In genomic region chr6:10847684-10848083, GRCh38 we compare ENCODE assay signal across 12 cellular contexts. TPM values are rescaled to one million over a fixed set of nuclear protein-coding genes. Genes with fewer than 3 reads are reported as not detected.
DNase-seq lines count a peak whose midpoint lies in the region; ATAC-seq, FAIRE-seq and TF ChIP-seq lines count a peak whose summit lies in the region.
"Had no signal": no experiment of that assay in that cellular context is flagged by ENCODE, and none has a peak within 500 bp of the region (broad histone marks: within the 10 kb centered on the region; RNA-seq: fewer than 3 reads in every experiment).

No MANE protein-coding gene starts in this region.

- TF ChIP-seq CTCF in CD14-positive monocyte (IDR thresholded peaks at IDR 0.05): peak; percentile 58
- TF ChIP-seq CTCF in GM12872 (IDR thresholded peaks at IDR 0.05; ENCODE audit: insufficient read depth, low read depth, low read length): peak; percentile 27; the same call in 1 of the 3 replicates
- TF ChIP-seq CTCF in HepG2 (CRISPR knock-in tag; IDR thresholded peaks at IDR 0.05): no peak
- TF ChIP-seq CTCF in transverse colon (IDR thresholded peaks at IDR 0.05): peak in 2 of 5 experiments; percentile 8 to 16

- peaks cover 9 to 25% (median 14%) of the 10 kb centered on the region in 3 donors for H3K27me3 Mint-ChIP-seq in CD14-positive monocyte (ENCODE audit: low read depth in 3 of 3)

- H3K4me2 ChIP-seq in HepG2 (ENCODE audit: low read depth, low read length): no peak overlapping the region

- DNase-seq in CD14-positive monocyte (ENCODE audit: low spot score): no peak
- DNase-seq in RKO (ENCODE audit: low spot score): peak; percentile 8
- no peak for DNase-seq in HepG2 (ENCODE audit: low spot score)
- DNase-seq in GM19240 (ENCODE audit: insufficient read length, low spot score): no peak
- DNase-seq in transverse colon: no peak
- DNase-seq: activated CD4-positive, alpha-beta T cell treated with anti-CD3 and anti-CD28 coated beads, Interleukin-2, amount 50 U/mL, for 4 hours; activated naive CD8-positive, alpha-beta T cell treated with anti-CD3 and anti-CD28 coated beads, Interleukin-2, amount 50 U/mL, for 24 hours; posterior cingulate gyrus had no signal

- H3K4me3 ChIP-seq in HepG2 (replicated peaks in 1 of 3; ENCODE audit: insufficient read depth in 1 of 3, low read depth in 2 of 3, low read length in 3 of 3) (no peak overlapping the region), transverse colon (no peak overlapping the region)
- H3K4me3 ChIP-seq: esophagus muscularis mucosa had no signal

- WGBS in HepG2 (ENCODE audit: low lambda C conversion rate): 53% methylated on average over 3 of the region's 3 CpGs
- 73 to 86% methylated on average over 3 of the region's 3 CpGs for WGBS in transverse colon (ENCODE audit: low coverage in 1 of 2), 2 donors

- H3K27ac Mint-ChIP-seq in CD14-positive monocyte: no peak overlapping the region
- H3K27ac Mint-ChIP-seq: activated naive CD8-positive, alpha-beta T cell treated with anti-CD3 and anti-CD28 coated beads, Interleukin-2, amount 50 U/mL, for 24 hours had no signal

- no peak overlapping the region for H3K4me3 Mint-ChIP-seq in CD14-positive monocyte
- H3K4me3 Mint-ChIP-seq: activated naive CD8-positive, alpha-beta T cell treated with anti-CD3 and anti-CD28 coated beads, Interleukin-2, amount 50 U/mL, for 24 hours had no signal

- no peaks in the 10 kb centered on the region; a peak in 1 of 5 replicates for H3K27me3 ChIP-seq in HepG2 (ENCODE audit: control insufficient read depth in 1 of 2, insufficient read depth in 2 of 2, low read length in 2 of 2)
- no peaks in the 10 kb centered on the region for H3K27me3 ChIP-seq in transverse colon
- H3K27me3 ChIP-seq: esophagus muscularis mucosa had no signal

- TF ChIP-seq EP300 in HepG2 (IDR thresholded peaks at IDR 0.05; ENCODE audit: low read depth in 2 of 2, low read length in 2 of 2) (no peak), HepG2 (CRISPR knock-in tag; IDR thresholded peaks at IDR 0.05; ENCODE audit: borderline replicate concordance) (no peak), transverse colon (IDR thresholded peaks at IDR 0.05; ENCODE audit: low read depth) (no peak)

- POLR2A ChIA-PET in HepG2 (lab: Yijun Ruan, JAX): no interaction called here

- H3K4me1 ChIP-seq in HepG2 (ENCODE audit: insufficient read depth, low read length): no peaks in the 10 kb centered on the region
- H3K4me1 ChIP-seq in transverse colon: no peaks in the 10 kb centered on the region
- H3K4me1 ChIP-seq: esophagus muscularis mucosa had no signal

- BruUV-seq in HepG2 (replicated peaks; lab: Mats Ljungman, UMichigan): no TSS peak

- H3K36me3 ChIP-seq in HepG2 (replicated peaks in 1 of 2; ENCODE audit: control insufficient read depth in 1 of 2, insufficient read depth in 2 of 2, low read length in 2 of 2): no peaks in the 10 kb centered on the region
- no peaks in the 10 kb centered on the region for H3K36me3 ChIP-seq in transverse colon
- H3K36me3 ChIP-seq: esophagus muscularis mucosa had no signal

- no peak for TF ChIP-seq POLR2A in HepG2 (IDR thresholded peaks at IDR 0.05; ENCODE audit: insufficient read depth in 1 of 2, low read depth in 2 of 2, low read length in 2 of 2)
- TF ChIP-seq POLR2A in transverse colon (IDR thresholded peaks at IDR 0.05): no peak

- H3K9me3 Mint-ChIP-seq in CD14-positive monocyte: peaks cover 3 to 11% (median 6%) of the 10 kb centered on the region in 7 donors
- H3K9me3 Mint-ChIP-seq: activated naive CD8-positive, alpha-beta T cell treated with anti-CD3 and anti-CD28 coated beads, Interleukin-2, amount 50 U/mL, for 24 hours had no signal

- no peaks in the 10 kb centered on the region for H3K79me2 ChIP-seq in HepG2 (ENCODE audit: insufficient read depth, low read length)

- CTCF ChIA-PET in HepG2 (lab: Yijun Ruan, JAX; ENCODE audit: low intra/inter-chr PET ratio, low total read pairs): interaction anchor here (1.8 kb wide), 1 partner anchor 221 kb away, joined by 5 read pairs; no protein-coding TSS in a partner anchor

- no peak overlapping the region for H3K27ac ChIP-seq in HepG2 (ENCODE audit: extremely low read length, insufficient read depth, low read length)
- H3K27ac ChIP-seq in transverse colon: no peak overlapping the region
- H3K27ac ChIP-seq: esophagus muscularis mucosa had no signal

- no peak overlapping the region for H2AFZ ChIP-seq in HepG2 (ENCODE audit: low read length)

- in situ Hi-C loops in HepG2 (cut with HindIII; ENCODE audit: extremely low pct_ligation_motif_present, low pct_unique_long_range_greater_than_20kb) (no loop called here), transverse colon (cut with MboI; ENCODE audit: low pct_ligation_motif_present in 1 of 4, low pct_unique_long_range_greater_than_20kb in 1 of 4, low sequenced_read_pairs in 3 of 4) (no loop called here)

- H3K9me3 ChIP-seq in HepG2 (ENCODE audit: low read length) (no peaks in the 10 kb centered on the region), transverse colon (no peaks in the 10 kb centered on the region)

- intact Hi-C loops in CD14-positive monocyte (cut with micrococcal nuclease) (loop anchor here in 1 of 2 donors (10.0 kb wide), 1 partner anchor 727 kb away; no protein-coding TSS in a partner anchor), HepG2 (cut with micrococcal nuclease; ENCODE audit: unreplicated experiment) (loop anchor here (2.0 kb wide), 1 partner anchor 221 kb away; no protein-coding TSS in a partner anchor), transverse colon (cut with DNase I; ENCODE audit: low total_unique reads) (no loop called here)

- no peak for FAIRE-seq in HepG2 (lab: Jason Lieb, UNC)

- no peaks in the 10 kb centered on the region for H3K4me1 Mint-ChIP-seq in CD14-positive monocyte
- H3K4me1 Mint-ChIP-seq: activated naive CD8-positive, alpha-beta T cell treated with anti-CD3 and anti-CD28 coated beads, Interleukin-2, amount 50 U/mL, for 24 hours had no signal

- no peak overlapping the region for H3K9ac ChIP-seq in HepG2 (ENCODE audit: insufficient read depth, low read depth, low read length)

- no peak for TF ChIP-seq RAD21 in HepG2 (CRISPR knock-in tag; IDR thresholded peaks at IDR 0.05)

- H3K36me3 Mint-ChIP-seq in CD14-positive monocyte: no peaks in the 10 kb centered on the region

- H4K20me1 ChIP-seq in HepG2 (ENCODE audit: insufficient read depth, low read length): no peaks in the 10 kb centered on the region

- no peak for ATAC-seq in HepG2
- no peak for ATAC-seq in GM18858 (IDR thresholded peaks at IDR 0.05; ENCODE audit: unreplicated experiment)
- ATAC-seq: activated naive CD8-positive, alpha-beta T cell treated with anti-CD3 and anti-CD28 coated beads, Interleukin-2, amount 50 U/mL, for 24 hours had no signal

RNA-seq across cellular contexts. Expression of gene MAK, which starts 9.3 kb away (rescaled TPM):
- polyA plus RNA-seq in CD14-positive monocyte: 1 to 10 TPM in 1 of 2 donors, under 1 TPM in 1; 0.76 to 1.4 TPM
- total RNA-seq in HepG2 (2016; rRNA removed; fragmentation: Illumina TruSeq; extraction: Trizol): 0.04 and 0.17 TPM in 2 replicates
- 0.20 TPM in 1 of 2 replicates, not detected in the other for total RNA-seq in HepG2 (2016; cell fraction: cytosol; rRNA removed; fragmentation: Illumina TruSeq; extraction: Trizol; ENCODE audit: low read depth)
- 0.04 TPM in 1 of 2 replicates, not detected in the other for total RNA-seq in HepG2 (2016; cell fraction: insoluble cytoplasmic fraction; rRNA removed; fragmentation: Illumina TruSeq; extraction: Trizol)
- total RNA-seq in HepG2 (2016; cell fraction: membrane; rRNA removed; fragmentation: Illumina TruSeq; extraction: Trizol): 0.10 and 0.12 TPM in 2 replicates
- total RNA-seq in HepG2 (2016; cell fraction: nucleus; rRNA removed; fragmentation: Illumina TruSeq; extraction: Trizol): 0.25 TPM in 1 of 2 replicates, not detected in the other
- polyA plus RNA-seq in HepG2 (2011; rRNA removed): 0.01 TPM in 1 of 2 replicates, not detected in the other
- not detected in 2 replicates for polyA plus RNA-seq in HepG2 (2011; cell fraction: cytosol; rRNA removed)
- polyA plus RNA-seq in HepG2 (2011; cell fraction: nucleus; rRNA removed): not detected in 2 replicates
- 0.03 and 0.20 TPM in 2 replicates for polyA plus RNA-seq in HepG2 (2012)
- polyA plus RNA-seq in HepG2 (2016; cell fraction: cytosol; fragmentation: Illumina TruSeq; extraction: Trizol; ENCODE audit: low read depth): 0.05 TPM in 1 of 2 replicates, not detected in the other
- polyA plus RNA-seq in HepG2 (2016; cell fraction: insoluble cytoplasmic fraction; fragmentation: Illumina TruSeq; extraction: Trizol; ENCODE audit: low read depth): 0.10 and 0.13 TPM in 2 replicates
- 0.06 TPM in 1 of 2 replicates, not detected in the other for polyA plus RNA-seq in HepG2 (2016; cell fraction: membrane; fragmentation: Illumina TruSeq; extraction: Trizol; ENCODE audit: low read depth)
- polyA plus RNA-seq in HepG2 (2016; cell fraction: nucleus; fragmentation: Illumina TruSeq; extraction: Trizol; ENCODE audit: insufficient read depth, low read depth): 0.27 TPM in 1 of 2 replicates, not detected in the other
- 0.05 TPM in 1 of 2 replicates, not detected in the other for polyA minus RNA-seq in HepG2 (2011; rRNA and poly(A)+ RNA removed; ENCODE audit: low replicate concordance)
- not detected in 2 replicates for polyA minus RNA-seq in HepG2 (2011; cell fraction: cytosol; rRNA and poly(A)+ RNA removed)
- not detected in 2 replicates for polyA minus RNA-seq in HepG2 (2011; cell fraction: nucleus; rRNA and poly(A)+ RNA removed)
- not detected for total RNA-seq in transverse colon
- total RNA-seq: LHCN-M2 had no signal

RNA-seq across cellular contexts. Expression of gene GCM2, which starts 34.2 kb away (rescaled TPM):
- polyA plus RNA-seq in CD14-positive monocyte (not detected), HepG2 (2011; rRNA removed) (not detected in 2 replicates)
- total RNA-seq in HepG2 (2016; rRNA removed; fragmentation: Illumina TruSeq; extraction: Trizol) (not detected in 2 replicates), transverse colon (not detected)
- not detected in 2 replicates for total RNA-seq in HepG2 (2016; cell fraction: cytosol; rRNA removed; fragmentation: Illumina TruSeq; extraction: Trizol; ENCODE audit: low read depth)
- not detected in 2 replicates for total RNA-seq in HepG2 (2016; cell fraction: insoluble cytoplasmic fraction; rRNA removed; fragmentation: Illumina TruSeq; extraction: Trizol)
- not detected in 2 replicates for total RNA-seq in HepG2 (2016; cell fraction: membrane; rRNA removed; fragmentation: Illumina TruSeq; extraction: Trizol)
- total RNA-seq in HepG2 (2016; cell fraction: nucleus; rRNA removed; fragmentation: Illumina TruSeq; extraction: Trizol): not detected in 2 replicates
- polyA plus RNA-seq in HepG2 (2011; cell fraction: cytosol; rRNA removed): not detected in 2 replicates
- polyA plus RNA-seq in HepG2 (2011; cell fraction: nucleus; rRNA removed): not detected in 2 replicates
- not detected in 2 replicates for polyA plus RNA-seq in HepG2 (2012)
- not detected in 2 replicates for polyA plus RNA-seq in HepG2 (2016; cell fraction: cytosol; fragmentation: Illumina TruSeq; extraction: Trizol; ENCODE audit: low read depth)
- polyA plus RNA-seq in HepG2 (2016; cell fraction: insoluble cytoplasmic fraction; fragmentation: Illumina TruSeq; extraction: Trizol; ENCODE audit: low read depth): not detected in 2 replicates
- polyA plus RNA-seq in HepG2 (2016; cell fraction: membrane; fragmentation: Illumina TruSeq; extraction: Trizol; ENCODE audit: low read depth): not detected in 2 replicates
- not detected in 2 replicates for polyA plus RNA-seq in HepG2 (2016; cell fraction: nucleus; fragmentation: Illumina TruSeq; extraction: Trizol; ENCODE audit: insufficient read depth, low read depth)
- not detected in 2 replicates for polyA minus RNA-seq in HepG2 (2011; rRNA and poly(A)+ RNA removed; ENCODE audit: low replicate concordance)
- polyA minus RNA-seq in HepG2 (2011; cell fraction: cytosol; rRNA and poly(A)+ RNA removed): not detected in 2 replicates
- polyA minus RNA-seq in HepG2 (2011; cell fraction: nucleus; rRNA and poly(A)+ RNA removed): not detected in 2 replicates
- total RNA-seq: esophagus muscularis mucosa, LHCN-M2 had no signal

RNA-seq across cellular contexts. Expression of gene SYCP2L, which starts 39.2 kb away (rescaled TPM):
- not detected for polyA plus RNA-seq in CD14-positive monocyte
- 0.22 TPM in 1 of 2 replicates, not detected in the other for total RNA-seq in HepG2 (2016; rRNA removed; fragmentation: Illumina TruSeq; extraction: Trizol)
- total RNA-seq in HepG2 (2016; cell fraction: cytosol; rRNA removed; fragmentation: Illumina TruSeq; extraction: Trizol; ENCODE audit: low read depth): 0.26 TPM in 1 of 2 replicates, not detected in the other
- total RNA-seq in HepG2 (2016; cell fraction: insoluble cytoplasmic fraction; rRNA removed; fragmentation: Illumina TruSeq; extraction: Trizol): 0.04 TPM in 1 of 2 replicates, not detected in the other
- total RNA-seq in HepG2 (2016; cell fraction: membrane; rRNA removed; fragmentation: Illumina TruSeq; extraction: Trizol): 0.06 TPM in 1 of 2 replicates, not detected in the other
- total RNA-seq in HepG2 (2016; cell fraction: nucleus; rRNA removed; fragmentation: Illumina TruSeq; extraction: Trizol): 0.16 TPM in 1 of 2 replicates, not detected in the other
- 0.37 and 0.54 TPM in 2 replicates for polyA plus RNA-seq in HepG2 (2011; rRNA removed)
- 0.05 and 0.21 TPM in 2 replicates for polyA plus RNA-seq in HepG2 (2011; cell fraction: cytosol; rRNA removed)
- polyA plus RNA-seq in HepG2 (2011; cell fraction: nucleus; rRNA removed): 0.58 and 1.1 TPM in 2 replicates
- 0.08 and 0.33 TPM in 2 replicates for polyA plus RNA-seq in HepG2 (2012)
- polyA plus RNA-seq in HepG2 (2016; cell fraction: cytosol; fragmentation: Illumina TruSeq; extraction: Trizol; ENCODE audit: low read depth): not detected in 2 replicates
- polyA plus RNA-seq in HepG2 (2016; cell fraction: insoluble cytoplasmic fraction; fragmentation: Illumina TruSeq; extraction: Trizol; ENCODE audit: low read depth): not detected in 2 replicates
- not detected in 2 replicates for polyA plus RNA-seq in HepG2 (2016; cell fraction: membrane; fragmentation: Illumina TruSeq; extraction: Trizol; ENCODE audit: low read depth)
- 0.49 and 1.00 TPM in 2 replicates for polyA plus RNA-seq in HepG2 (2016; cell fraction: nucleus; fragmentation: Illumina TruSeq; extraction: Trizol; ENCODE audit: insufficient read depth, low read depth)
- 0.20 TPM in 1 of 2 replicates, not detected in the other for polyA minus RNA-seq in HepG2 (2011; rRNA and poly(A)+ RNA removed; ENCODE audit: low replicate concordance)
- polyA minus RNA-seq in HepG2 (2011; cell fraction: cytosol; rRNA and poly(A)+ RNA removed): not detected in 2 replicates
- 1.5 and 2.1 TPM in 2 replicates for polyA minus RNA-seq in HepG2 (2011; cell fraction: nucleus; rRNA and poly(A)+ RNA removed)
- total RNA-seq in transverse colon: under 1 TPM in 1 of 4 donors, not detected in 3; 0.95 TPM
